In genomic region chr16:86016201-86016965, GRCh38 we compare ENCODE assay signal across 8 cellular contexts.
DNase-seq lines count a peak whose midpoint lies in the region; ATAC-seq and TF ChIP-seq lines count a peak whose summit lies in the region.

No MANE protein-coding gene starts in this region.

- H3K27me3 ChIP-seq in mammary epithelial cell (ENCODE audit: insufficient read depth, low read length): no peaks in the 10 kb centered on the region

- WGBS in mammary epithelial cell (ENCODE audit: low coverage, missing lambda C conversion rate): 41% methylated on average over 10 of the region's 13 CpGs

- no peaks in the 10 kb centered on the region for H4K20me1 ChIP-seq in mammary epithelial cell (ENCODE audit: insufficient read depth, low read length)

- H3K4me1 ChIP-seq in mammary epithelial cell (ENCODE audit: insufficient read depth, low read length): no peaks in the 10 kb centered on the region

- no peak overlapping the region for H3K27ac ChIP-seq in mammary epithelial cell (ENCODE audit: insufficient read depth, low read depth, low read length)

- TF ChIP-seq CTCF in mammary epithelial cell (conservative IDR thresholded peaks at IDR 0.05 in 1 of 2, IDR thresholded peaks at IDR 0.05 in 1 of 2; ENCODE audit: extremely low read depth in 1 of 2, insufficient read depth in 1 of 2, low read depth in 1 of 2, low read length in 2 of 2): peak; percentile 56 to 83

- H2AFZ ChIP-seq in mammary epithelial cell (ENCODE audit: low read depth, low read length): no peak overlapping the region

- intact Hi-C loops in mammary epithelial cell (cut with micrococcal nuclease): loop anchor here (1.0 to 5.0 kb wide), 2 partner anchors 195 to 739 kb away; no protein-coding TSS in a partner anchor

- H3K9ac ChIP-seq in mammary epithelial cell (ENCODE audit: insufficient read depth, low read length): no peak overlapping the region

- CTCF ChIA-PET in mammary epithelial cell (lab: Charles Lee; ENCODE audit: low non-redundant PET): interaction anchor here (0.8 kb wide), 1 partner anchor 196 kb away, joined by 5 read pairs; no protein-coding TSS in a partner anchor

- H3K4me3 ChIP-seq in mammary epithelial cell (replicated peaks in 1 of 3; ENCODE audit: insufficient read depth in 1 of 3, low read depth in 2 of 3, low read length in 3 of 3): no peak overlapping the region

- H3K4me2 ChIP-seq in mammary epithelial cell (ENCODE audit: insufficient read depth, low read depth, low read length): no peak overlapping the region

- no TSS peak for BruUV-seq in mammary epithelial cell (replicated peaks; lab: Mats Ljungman, UMichigan)

- H3K9me3 ChIP-seq in mammary epithelial cell (replicated peaks; ENCODE audit: insufficient read depth, low read length): peaks cover 3% of the 10 kb centered on the region

- ATAC-seq in GM21526 (IDR thresholded peaks at IDR 0.05; ENCODE audit: low FRiP score, unreplicated experiment): no peak
- ATAC-seq in HG03135 (IDR thresholded peaks at IDR 0.05; ENCODE audit: unreplicated experiment): no peak

- H3K79me2 ChIP-seq in mammary epithelial cell (ENCODE audit: insufficient read depth, low read length): no peaks in the 10 kb centered on the region

- DNase-seq in EL (peak; percentile 49), Kasumi-1 (lab: John Stamatoyannopoulos, UW) (peak; percentile 63 to 71), SW 1271 (lab: John Stamatoyannopoulos, UW) (peak; percentile 9 to 56), mammary epithelial cell (peak; percentile 34), inferior parietal cortex (ENCODE audit: extremely low spot score) (peak; percentile 76)
- peak in 2 of 3 donors; percentile 30 to 37 for DNase-seq in stimulated activated CD4-positive, alpha-beta T cell treated with anti-CD3 and anti-CD28 coated beads, Interleukin-12 subunit alpha, Interleukin-12 subunit beta, amount 100 ng/mL, for 48 hours (ENCODE audit: low read depth in 2 of 3, low spot score in 1 of 3)

- H3K36me3 ChIP-seq in mammary epithelial cell (ENCODE audit: insufficient read depth, low read length): no peaks in the 10 kb centered on the region

- dilution Hi-C loops in mammary epithelial cell (cut with HindIII; ENCODE audit: low sequenced_read_pairs): no loop called here

- in situ Hi-C loops in mammary epithelial cell (cut with MboI; ENCODE audit: low sequenced_read_pairs in 2 of 2): loop anchor here (5.0 kb wide), 1 partner anchor 194 kb away; no protein-coding TSS in a partner anchor
